Comparison of ENCODE assay signal across 1 cellular context in genomic region chr6:131250121-131250520, GRCh38.
TF ChIP-seq lines count a peak whose summit lies in the region.

No MANE protein-coding gene starts in this region.

TF ChIP-seq in IMR-90, 13 proteins besides CTCF, POLR2A, EP300 and RAD21 (continued from another document):
- TF ChIP-seq, protein P1, sequence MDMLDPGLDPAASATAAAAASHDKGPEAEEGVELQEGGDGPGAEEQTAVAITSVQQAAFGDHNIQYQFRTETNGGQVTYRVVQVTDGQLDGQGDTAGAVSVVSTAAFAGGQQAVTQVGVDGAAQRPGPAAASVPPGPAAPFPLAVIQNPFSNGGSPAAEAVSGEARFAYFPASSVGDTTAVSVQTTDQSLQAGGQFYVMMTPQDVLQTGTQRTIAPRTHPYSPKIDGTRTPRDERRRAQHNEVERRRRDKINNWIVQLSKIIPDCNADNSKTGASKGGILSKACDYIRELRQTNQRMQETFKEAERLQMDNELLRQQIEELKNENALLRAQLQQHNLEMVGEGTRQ (IDR thresholded peaks at IDR 0.05; ENCODE audit: low read depth, low read length) = no peak
- no peak for TF ChIP-seq CEBPB (IDR thresholded peaks at IDR 0.05; ENCODE audit: low read depth, low read length)
TF ChIP-seq in IMR-90: peak in this region for 0.
